10 cellular contexts compared by ENCODE assay signal in genomic region chr3:184715943-184716651, GRCh38. TPM values are rescaled to one million over a fixed set of nuclear protein-coding genes. Genes with fewer than 3 reads are reported as not detected.
DNase-seq lines count a peak whose midpoint lies in the region; ATAC-seq and TF ChIP-seq lines count a peak whose summit lies in the region.
"Had no signal": no experiment of that assay in that cellular context is flagged by ENCODE, and none has a peak within 500 bp of the region (broad histone marks: within the 10 kb centered on the region; RNA-seq: fewer than 3 reads in every experiment).

No MANE protein-coding gene starts in this region.

- H3K9me3 ChIP-seq in HCT116 (ENCODE audit: control insufficient read depth in 1 of 2, insufficient read depth in 1 of 2, low read depth in 1 of 2, low read length in 2 of 2) (no peaks in the 10 kb centered on the region), mammary epithelial cell (replicated peaks; ENCODE audit: insufficient read depth, low read length) (no peaks in the 10 kb centered on the region), liver (ENCODE audit: control insufficient read depth in 4 of 4, low read length in 3 of 4) (no peaks in the 10 kb centered on the region), stomach (no peaks in the 10 kb centered on the region)
- no peaks in the 10 kb centered on the region for H3K9me3 ChIP-seq in CD8-positive, alpha-beta memory T cell (ENCODE audit: low read length)

- dilution Hi-C loops in mammary epithelial cell (cut with HindIII; ENCODE audit: low sequenced_read_pairs), result loop anchor here (5.0 kb wide), 1 partner anchor 99 kb away; no protein-coding TSS in a partner anchor

- intact Hi-C loops in HCT116 (cut with micrococcal nuclease) (no loop called here), mammary epithelial cell (cut with micrococcal nuclease) (no loop called here), stomach (cut with DNase I; ENCODE audit: low total_unique reads) (no loop called here)

- CTCF ChIA-PET in HCT116 (lab: Charles Lee) (no interaction called here), mammary epithelial cell (lab: Charles Lee; ENCODE audit: low non-redundant PET) (no interaction called here)
- CTCF ChIA-PET in CD8-positive, alpha-beta memory T cell (lab: Charles Lee), result interaction anchor here (0.6 kb wide), 1 partner anchor 1389 kb away, joined by 3 read pairs; no protein-coding TSS in a partner anchor

- H3K79me2 ChIP-seq in HCT116 (ENCODE audit: insufficient read depth, low read length) (peaks cover 6% of the 10 kb centered on the region), mammary epithelial cell (ENCODE audit: insufficient read depth, low read length) (peaks cover 2% of the 10 kb centered on the region)

- DNase-seq in HCT116 (ENCODE audit: low read depth, low spot score) (no peak), mammary epithelial cell (no peak), stomach (no peak), SK-N-DZ (ENCODE audit: low spot score) (no peak)
- no peak for DNase-seq in CD8-positive, alpha-beta memory T cell
- DNase-seq: activated CD4-positive, alpha-beta T cell treated with anti-CD3 and anti-CD28 coated beads for 1 hour; activated naive CD8-positive, alpha-beta T cell treated with anti-CD3 and anti-CD28 coated beads, Interleukin-2, amount 10 ng/mL, durations not matched to agents 7 days and 5 days had no signal

- no peaks in the 10 kb centered on the region for H3K36me3 ChIP-seq in HCT116 (ENCODE audit: control insufficient read depth in 1 of 2, insufficient read depth in 2 of 2, low read length in 2 of 2)
- H3K36me3 ChIP-seq in mammary epithelial cell (ENCODE audit: insufficient read depth, low read length), result no peaks in the 10 kb centered on the region
- peaks cover 0 to 1% (median 0%) of the 10 kb centered on the region in 4 donors for H3K36me3 ChIP-seq in liver (ENCODE audit: control insufficient read depth in 4 of 4, insufficient read depth in 3 of 4, low read depth in 1 of 4, low read length in 3 of 4)
- no peaks in the 10 kb centered on the region for H3K36me3 ChIP-seq in stomach
- no peaks in the 10 kb centered on the region for H3K36me3 ChIP-seq in CD8-positive, alpha-beta memory T cell (ENCODE audit: insufficient read depth, low read length)

- H3K27me3 ChIP-seq in HCT116 (ENCODE audit: insufficient read depth, low read length), result no peaks in the 10 kb centered on the region
- H3K27me3 ChIP-seq in mammary epithelial cell (ENCODE audit: insufficient read depth, low read length), result no peaks in the 10 kb centered on the region
- H3K27me3 ChIP-seq in liver (ENCODE audit: control insufficient read depth in 4 of 4, insufficient read depth in 4 of 4, low read length in 3 of 4), result no peaks in the 10 kb centered on the region
- H3K27me3 ChIP-seq in stomach, result no peaks in the 10 kb centered on the region
- no peaks in the 10 kb centered on the region for H3K27me3 ChIP-seq in CD8-positive, alpha-beta memory T cell (ENCODE audit: insufficient read depth, low read length, poor library complexity, severe bottlenecking)

- H3K9ac ChIP-seq in HCT116 (ENCODE audit: low read length) (0 out of 2 replicates have a peak overlapping the region, but pooled peaks have one; percentile 21), mammary epithelial cell (ENCODE audit: insufficient read depth, low read length) (no peak overlapping the region), liver (ENCODE audit: low read depth in 1 of 2, low read length in 2 of 2) (no peak overlapping the region)

- peaks cover 13 to 15% (median 14%) of the 10 kb centered on the region in 3 donors for H3K4me1 Mint-ChIP-seq in CD8-positive, alpha-beta memory T cell

- H3K4me3 Mint-ChIP-seq in CD8-positive, alpha-beta memory T cell, result no peak overlapping the region
- H3K4me3 Mint-ChIP-seq: activated naive CD8-positive, alpha-beta T cell treated with anti-CD3 and anti-CD28 coated beads, Interleukin-2, amount 10 ng/mL, durations not matched to agents 7 days and 5 days had no signal

- no peaks in the 10 kb centered on the region for H3K36me3 Mint-ChIP-seq in CD8-positive, alpha-beta memory T cell
- H3K36me3 Mint-ChIP-seq: activated naive CD8-positive, alpha-beta T cell treated with anti-CD3 and anti-CD28 coated beads, Interleukin-2, amount 10 ng/mL, durations not matched to agents 7 days and 5 days had no signal

- H3K27me3 Mint-ChIP-seq in CD8-positive, alpha-beta memory T cell, result no peaks in the 10 kb centered on the region

- H3K27ac ChIP-seq in HCT116 (ENCODE audit: low read depth, low read length) (no peak overlapping the region), mammary epithelial cell (ENCODE audit: insufficient read depth, low read depth, low read length) (no peak overlapping the region), liver (ENCODE audit: low read depth in 1 of 2, low read length in 2 of 2) (peak overlapping the region in 1 of 2 donors; percentile 43), stomach (peak overlapping the region; percentile 44 to 75 (median 65))
- no peak overlapping the region for H3K27ac ChIP-seq in CD8-positive, alpha-beta memory T cell (ENCODE audit: low read depth, low read length)

- TF ChIP-seq EP300 in stomach (IDR thresholded peaks at IDR 0.05), result no peak

- ATAC-seq in HCT116 (no peak), HG02884 (IDR thresholded peaks at IDR 0.05; ENCODE audit: unreplicated experiment) (no peak), GM18498 (IDR thresholded peaks at IDR 0.05; ENCODE audit: unreplicated experiment) (no peak)

- no peaks in the 10 kb centered on the region for H3K9me3 Mint-ChIP-seq in CD8-positive, alpha-beta memory T cell
- H3K9me3 Mint-ChIP-seq: activated naive CD8-positive, alpha-beta T cell treated with anti-CD3 and anti-CD28 coated beads, Interleukin-2, amount 10 ng/mL, durations not matched to agents 7 days and 5 days had no signal

- TF ChIP-seq CTCF in HCT116 (IDR thresholded peaks at IDR 0.05 in 2 of 3, conservative IDR thresholded peaks at IDR 0.05 in 1 of 3; ENCODE audit: borderline replicate concordance in 1 of 3, insufficient read depth in 1 of 3, low read depth in 2 of 3, low read length in 2 of 3) (no peak), mammary epithelial cell (conservative IDR thresholded peaks at IDR 0.05 in 1 of 2, IDR thresholded peaks at IDR 0.05 in 1 of 2; ENCODE audit: extremely low read depth in 1 of 2, insufficient read depth in 1 of 2, low read depth in 1 of 2, low read length in 2 of 2) (no peak), liver (IDR thresholded peaks at IDR 0.05; ENCODE audit: low read depth, low read length, missing input control) (no peak), stomach (IDR thresholded peaks at IDR 0.05) (no peak)

- H3K4me2 ChIP-seq in HCT116 (ENCODE audit: low read length), result peak overlapping the region; percentile 58
- H3K4me2 ChIP-seq in mammary epithelial cell (ENCODE audit: insufficient read depth, low read depth, low read length), result peak overlapping the region; percentile 19

- TF ChIP-seq RAD21 in HCT116 (IDR thresholded peaks at IDR 0.05; ENCODE audit: low read depth) (no peak), liver (IDR thresholded peaks at IDR 0.05) (no peak)

- BruUV-seq in HCT116 (replicated peaks; lab: Mats Ljungman, UMichigan) (no TSS peak), mammary epithelial cell (replicated peaks; lab: Mats Ljungman, UMichigan) (no TSS peak)

- H3K9me2 ChIP-seq in HCT116 (ENCODE audit: insufficient read depth), result no peaks in the 10 kb centered on the region

- H2AFZ ChIP-seq in HCT116 (ENCODE audit: low read depth, low read length, poor library complexity, severe bottlenecking), result no peak overlapping the region
- peak overlapping the region; percentile 87 for H2AFZ ChIP-seq in mammary epithelial cell (ENCODE audit: low read depth, low read length)

- TF ChIP-seq POLR2A in HCT116 (IDR thresholded peaks at IDR 0.05; ENCODE audit: borderline replicate concordance, extremely low read depth, insufficient read depth, insufficient read length) (no peak), stomach (IDR thresholded peaks at IDR 0.05) (no peak)

- no peak overlapping the region for H3K27ac Mint-ChIP-seq in CD8-positive, alpha-beta memory T cell
- H3K27ac Mint-ChIP-seq: activated naive CD8-positive, alpha-beta T cell treated with anti-CD3 and anti-CD28 coated beads, Interleukin-2, amount 10 ng/mL, durations not matched to agents 7 days and 5 days had no signal

- H3K4me1 ChIP-seq in HCT116 (ENCODE audit: control insufficient read depth in 1 of 2, insufficient read depth in 2 of 2, low read length in 2 of 2) (peaks cover 9 to 18% of the 10 kb centered on the region in 2 experiments; a peak in 3 of 4 replicates), mammary epithelial cell (ENCODE audit: insufficient read depth, low read length) (peaks cover 14% of the 10 kb centered on the region), liver (ENCODE audit: control insufficient read depth in 4 of 4, insufficient read depth in 4 of 4, low read length in 3 of 4) (peaks cover 0 to 8% (median 7%) of the 10 kb centered on the region in 4 donors), stomach (peaks cover under 1 to 38% (median 19%) of the 10 kb centered on the region in 4 donors)
- H3K4me1 ChIP-seq in CD8-positive, alpha-beta memory T cell (ENCODE audit: insufficient read depth, low read length), result no peaks in the 10 kb centered on the region

- H3K4me3 ChIP-seq in HCT116 (replicated peaks in 1 of 2; ENCODE audit: low read depth in 1 of 2, low read length in 2 of 2) (no peak overlapping the region), mammary epithelial cell (replicated peaks in 1 of 3; ENCODE audit: insufficient read depth in 1 of 3, low read depth in 2 of 3, low read length in 3 of 3) (no peak overlapping the region), liver (ENCODE audit: low read depth in 1 of 3, low read length in 3 of 3) (no peak overlapping the region), stomach (no peak overlapping the region)
- no peak overlapping the region for H3K4me3 ChIP-seq in CD8-positive, alpha-beta memory T cell (ENCODE audit: low read length)

- in situ Hi-C loops in mammary epithelial cell (cut with MboI; ENCODE audit: low sequenced_read_pairs in 2 of 2), result no loop called here

- RAD21 ChIA-PET in HCT116 (lab: Charles Lee; ENCODE audit: low non-redundant PET in 1 of 2, low total read pairs in 2 of 2, uncharacterized antibody in 2 of 2, unreplicated experiment in 2 of 2), result no interaction called here

- H4K20me1 ChIP-seq in HCT116 (ENCODE audit: insufficient read depth), result no peaks in the 10 kb centered on the region
- H4K20me1 ChIP-seq in mammary epithelial cell (ENCODE audit: insufficient read depth, low read length), result no peaks in the 10 kb centered on the region

- POLR2A ChIA-PET in HCT116 (lab: Charles Lee), result no interaction called here
- POLR2A ChIA-PET in CD8-positive, alpha-beta memory T cell (lab: Charles Lee), result no interaction called here

- WGBS in mammary epithelial cell (ENCODE audit: low coverage, missing lambda C conversion rate), result 82% methylated on average over 8 of the region's 8 CpGs
- 91% methylated on average over 8 of the region's 8 CpGs for WGBS in liver
- 71 to 85% (median 80%) methylated on average over 8 of the region's 8 CpGs for WGBS in stomach, 5 donors

RNA-seq across cellular contexts. Expression of gene MAGEF1, which starts 4.2 kb away (rescaled TPM):
- total RNA-seq in HCT116 (2021; ENCODE audit: unreplicated experiment) (44.1 TPM), mammary epithelial cell (10 to 100 TPM; 19.0 to 27.8 TPM), liver (10 to 100 TPM; 13.9 to 14.7 TPM), stomach (10 to 100 TPM; 19.3 to 81.1 (median 38.0) TPM)
- 27.4 and 32.4 TPM in 2 replicates for polyA plus RNA-seq in HCT116 (2012)
- polyA plus RNA-seq in mammary epithelial cell (14.3 TPM), liver (10 to 100 TPM; 12.9 to 15.5 TPM), stomach (10 to 100 TPM; 28.9 to 35.5 (median 33.9) TPM)
- polyA minus RNA-seq in mammary epithelial cell, result 4.4 TPM
- total RNA-seq in CD8-positive, alpha-beta memory T cell, result 10 to 100 TPM; 24.5 to 25.0 TPM
- polyA plus RNA-seq in CD8-positive, alpha-beta memory T cell, result 14.5 TPM
- polyA plus RNA-seq in SK-N-DZ (2014; cell fraction: cytosol; rRNA removed), result 143 and 154 TPM in 2 replicates
- 65.3 and 73.3 TPM in 2 replicates for polyA plus RNA-seq in SK-N-DZ (2014; cell fraction: nucleus; rRNA removed)

Comparison
In these comparisons a context has a peak if more than half of its experiments do, and no peak if none do; other contexts are left out.
1. H3K27ac ChIP-seq: peak in stomach (5 of 5); none in HCT116 (single experiment), mammary epithelial cell (single experiment) and CD8-positive, alpha-beta memory T cell (single experiment).